Comparison of ENCODE assay signal across 15 cellular contexts in genomic region chr6:154901856-154902552, GRCh38.
"Had no signal": no experiment of that assay in that cellular context is flagged by ENCODE, and none has a peak within 500 bp of the region (broad histone marks: within the 10 kb centered on the region; RNA-seq: fewer than 3 reads in every experiment).

No MANE protein-coding gene starts in this region.

- H3K27ac Mint-ChIP-seq: activated B cell treated with CpG ODN at 0.5 μM for 24 hours; activated CD4-positive, alpha-beta T cell treated with anti-CD3 and anti-CD28 coated beads, Interleukin-2, amount 10 ng/mL, durations not matched to agents 24 days and 14 days; effector memory CD8-positive, alpha-beta T cell; progenitor cell of endocrine pancreas had no signal

- H3K27me3 Mint-ChIP-seq: activated B cell treated with CpG ODN at 0.5 μM for 24 hours; activated CD4-positive, alpha-beta T cell treated with anti-CD3 and anti-CD28 coated beads, Interleukin-2, amount 10 ng/mL, durations not matched to agents 24 days and 14 days; effector memory CD8-positive, alpha-beta T cell; progenitor cell of endocrine pancreas had no signal

- H3K9me3 Mint-ChIP-seq: activated B cell treated with CpG ODN at 0.5 μM for 24 hours; activated CD4-positive, alpha-beta T cell treated with anti-CD3 and anti-CD28 coated beads, Interleukin-2, amount 10 ng/mL, durations not matched to agents 24 days and 14 days; activated T-cell treated with anti-CD3 and anti-CD28 coated beads, Interleukin-2, amount 50 U/mL, for 4 hours; effector memory CD8-positive, alpha-beta T cell had no signal

- H3K27ac ChIP-seq: right atrium auricular region, tibial nerve had no signal

- H3K9me3 ChIP-seq: right atrium auricular region, tibial nerve had no signal

- H3K4me3 Mint-ChIP-seq: activated B cell treated with CpG ODN at 0.5 μM for 24 hours; activated CD4-positive, alpha-beta T cell treated with anti-CD3 and anti-CD28 coated beads, Interleukin-2, amount 10 ng/mL, durations not matched to agents 24 days and 14 days; activated T-cell treated with anti-CD3 and anti-CD28 coated beads, Interleukin-2, amount 50 U/mL, for 4 hours; effector memory CD8-positive, alpha-beta T cell had no signal

- H3K4me3 ChIP-seq: right atrium auricular region, tibial nerve had no signal

- H3K36me3 ChIP-seq: right atrium auricular region had no signal

- H3K4me1 ChIP-seq: right atrium auricular region, tibial nerve had no signal

- H3K27me3 ChIP-seq: right atrium auricular region, tibial nerve had no signal

- H3K4me1 Mint-ChIP-seq: activated B cell treated with CpG ODN at 0.5 μM for 24 hours; activated CD4-positive, alpha-beta T cell treated with anti-CD3 and anti-CD28 coated beads, Interleukin-2, amount 10 ng/mL, durations not matched to agents 24 days and 14 days had no signal

- DNase-seq: activated B cell treated with CpG ODN at 0.5 μM for 24 hours; activated CD4-positive, alpha-beta T cell treated with anti-CD3 and anti-CD28 coated beads, Interleukin-2, amount 10 ng/mL, durations not matched to agents 24 days and 14 days; activated CD8-positive, alpha-beta memory T cell treated with anti-CD3 and anti-CD28 coated beads, Interleukin-2, amount 50 U/mL, for 4 hours; activated naive CD4-positive, alpha-beta T cell treated with anti-CD3 and anti-CD28 coated beads, Interleukin-2, amount 50 U/mL, for 16 hours; activated T-cell treated with anti-CD3 and anti-CD28 coated beads, Interleukin-2, amount 50 U/mL, for 4 hours; effector memory CD8-positive, alpha-beta T cell; foreskin fibroblast; glutamatergic neuron; mammary epithelial cell; occipital lobe; stimulated activated CD4-positive, alpha-beta T cell treated with anti-CD3 and anti-CD28 coated beads, Interleukin-2, amount 100 ng/mL, for 24 hours; stimulated activated naive CD8-positive, alpha-beta T cell treated with anti-CD3 and anti-CD28 coated beads, Interleukin-15, Interleukin-2, amounts not matched to agents 100 U/mL and 50 U/mL, for 24 hours had no signal
